In the genomic region with DNA sequence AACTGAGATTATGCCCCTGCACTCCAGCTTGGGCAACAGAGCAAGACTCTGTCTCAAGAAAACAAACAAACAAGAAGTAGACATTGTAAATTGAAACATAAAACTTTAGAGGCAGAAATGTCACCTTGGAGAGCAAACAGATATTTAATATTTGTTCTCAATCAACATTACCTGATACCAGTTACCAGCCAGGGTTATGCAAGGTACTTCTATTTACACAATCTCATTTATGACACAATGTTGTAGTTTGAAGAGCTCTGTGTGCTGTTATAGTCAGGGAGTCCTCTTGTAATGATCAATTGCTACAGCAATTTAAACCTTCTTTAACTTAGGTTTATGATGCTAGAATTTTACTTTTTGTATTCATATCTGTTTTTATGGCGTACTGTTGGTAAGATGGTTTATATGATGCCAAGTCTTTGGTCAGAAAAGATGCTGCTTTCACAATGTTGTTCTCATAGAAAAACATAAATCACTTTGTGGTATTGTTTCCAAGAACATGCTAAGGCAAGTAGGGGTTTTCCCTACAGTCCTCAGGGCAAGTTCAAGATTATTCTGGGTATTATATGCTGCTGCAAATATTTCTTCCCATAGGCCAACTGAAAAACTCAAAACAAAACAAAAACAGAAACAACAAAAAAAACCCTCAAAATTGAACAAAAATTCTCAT, we compare ENCODE assay signal across 8 cellular contexts.
DNase-seq lines count a peak whose midpoint lies in the region; ATAC-seq and TF ChIP-seq lines count a peak whose summit lies in the region.
"Had no signal": no experiment of that assay in that cellular context is flagged by ENCODE, and none has a peak within 500 bp of the region (broad histone marks: within the 10 kb centered on the region; RNA-seq: fewer than 3 reads in every experiment).

No MANE protein-coding gene starts in this region.

- H3K36me3 ChIP-seq in osteoblast (ENCODE audit: insufficient read depth, low read length) (no peaks in the 10 kb centered on the region), vagina (no peaks in the 10 kb centered on the region)

- no peak for TF ChIP-seq POLR2A in vagina (IDR thresholded peaks at IDR 0.05)

- H3K9me3 ChIP-seq in osteoblast (ENCODE audit: low read depth, low read length) (no peaks in the 10 kb centered on the region), vagina (no peaks in the 10 kb centered on the region)

- H3K79me2 ChIP-seq in osteoblast (ENCODE audit: insufficient read depth, low read length) = no peaks in the 10 kb centered on the region

- DNase-seq in omental fat pad (ENCODE audit: low spot score) (no peak), osteoblast (ENCODE audit: insufficient read length, low spot score, missing footprints) (no peak), vagina (ENCODE audit: extremely low spot score in 2 of 2) (no peak), COR-L47 (lab: John Stamatoyannopoulos, UW) (no peak)
- DNase-seq: H7 had no signal

- TF ChIP-seq CTCF in VCaP (conservative IDR thresholded peaks at IDR 0.05) (no peak), omental fat pad (IDR thresholded peaks at IDR 0.05) (no peak), osteoblast (IDR thresholded peaks at IDR 0.05; ENCODE audit: extremely low read depth, low read depth, low read length) (no peak), vagina (IDR thresholded peaks at IDR 0.05) (no peak)

- H3K4me1 ChIP-seq in osteoblast (ENCODE audit: insufficient read depth, low read length) (peaks cover 32% of the 10 kb centered on the region), vagina (peaks cover 24% of the 10 kb centered on the region)

- H3K4me3 ChIP-seq in osteoblast (ENCODE audit: insufficient read depth, low read length) (no peak overlapping the region), vagina (no peak overlapping the region)

- no peaks in the 10 kb centered on the region for H3K27me3 ChIP-seq in osteoblast (ENCODE audit: insufficient read depth, low read length)
- H3K27me3 ChIP-seq in vagina = no peaks in the 10 kb centered on the region

- ATAC-seq in GM19023 (IDR thresholded peaks at IDR 0.05; ENCODE audit: unreplicated experiment) (peak; percentile 44), HG02885 (IDR thresholded peaks at IDR 0.05; ENCODE audit: poor library complexity, unreplicated experiment) (peak; percentile 57), omental fat pad (ENCODE audit: low FRiP score) (peak; percentile 55)

- H2AFZ ChIP-seq in osteoblast (ENCODE audit: low read length) = no peak overlapping the region

- H3K4me2 ChIP-seq in osteoblast (ENCODE audit: insufficient read depth, low read length) = no peak overlapping the region

- no peaks in the 10 kb centered on the region for H4K20me1 ChIP-seq in osteoblast (ENCODE audit: insufficient read depth, low read length)

- intact Hi-C loops in vagina (cut with DNase I) = no loop called here

- peak overlapping the region; percentile 67 for H3K27ac ChIP-seq in VCaP
- H3K27ac ChIP-seq in osteoblast (ENCODE audit: low read depth, low read length) = no peak overlapping the region
- H3K27ac ChIP-seq in vagina = no peak overlapping the region
